ENCODE assay signal across 8 cellular contexts in the genomic region with DNA sequence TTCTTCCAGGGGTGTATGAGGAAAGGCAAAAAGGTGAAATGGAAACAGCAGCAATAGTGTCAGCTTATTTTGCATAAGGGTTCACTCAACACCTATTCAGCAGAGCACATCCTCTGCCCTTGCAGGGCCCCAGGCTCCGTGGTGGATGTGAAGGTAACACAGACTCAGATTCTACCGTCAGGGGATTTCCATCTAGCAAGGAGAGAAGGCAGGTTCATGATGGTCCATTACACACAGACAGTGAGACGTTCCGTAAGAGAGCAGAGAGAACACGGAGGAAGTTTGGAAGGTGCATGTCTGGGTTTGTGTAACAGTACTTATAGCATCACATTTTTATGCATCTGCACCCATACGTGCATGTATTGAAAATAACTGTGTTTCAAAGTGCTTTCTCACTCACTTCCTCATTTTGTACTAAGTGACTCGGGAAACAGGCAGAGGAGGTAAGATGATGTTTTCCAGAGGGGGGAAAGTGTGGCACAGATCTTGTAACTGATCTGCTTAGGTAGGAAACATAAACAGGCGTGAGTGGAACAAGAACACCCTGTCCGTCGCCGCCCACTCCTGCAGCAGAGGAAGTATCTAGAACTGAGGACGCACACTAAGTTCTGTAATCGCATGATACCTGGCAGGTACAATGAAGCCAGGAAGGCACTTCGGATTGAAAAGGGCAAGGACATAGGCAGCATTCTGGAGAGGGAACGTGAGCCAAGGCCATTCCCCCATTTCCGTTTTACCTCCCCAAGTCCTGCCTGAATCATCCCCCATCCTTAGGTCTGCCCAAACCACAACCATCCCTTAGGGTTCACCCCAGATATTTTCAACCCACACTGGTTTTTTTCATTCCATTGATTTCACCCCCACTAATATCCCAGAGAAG. TPM values are rescaled to one million over a fixed set of nuclear protein-coding genes. Genes with fewer than 3 reads are reported as not detected.
A peak's percentile ranks its signal among the peaks of the same experiment; 100 is the strongest.
DNase-seq lines count a peak whose midpoint lies in the region; ATAC-seq and TF ChIP-seq lines count a peak whose summit lies in the region.

No MANE protein-coding gene starts in this region.

- peaks cover 8% of the 10 kb centered on the region for H3K4me1 Mint-ChIP-seq in glutamatergic neuron (ENCODE audit: low read depth, unreplicated experiment)
- H3K4me1 Mint-ChIP-seq in stimulated activated naive B cell treated with anti-CD40 and anti-IgM and Interleukin-4, amounts not matched to agents 10 μg/mL and 1 μg/mL and 100 μg/mL, for 72 hours, result peaks cover 17 to 19% of the 10 kb centered on the region in 2 donors

- H3K36me3 Mint-ChIP-seq in glutamatergic neuron (ENCODE audit: unreplicated experiment), result no peaks in the 10 kb centered on the region
- H3K36me3 Mint-ChIP-seq in stimulated activated naive B cell treated with anti-CD40 and anti-IgM and Interleukin-4, amounts not matched to agents 10 μg/mL and 1 μg/mL and 100 μg/mL, for 72 hours, result no peaks in the 10 kb centered on the region

- peaks cover 6% of the 10 kb centered on the region for H3K9me3 Mint-ChIP-seq in glutamatergic neuron (ENCODE audit: unreplicated experiment)
- peaks cover 7 to 9% of the 10 kb centered on the region in 2 donors for H3K9me3 Mint-ChIP-seq in stimulated activated naive B cell treated with anti-CD40 and anti-IgM and Interleukin-4, amounts not matched to agents 10 μg/mL and 1 μg/mL and 100 μg/mL, for 72 hours

- no peak for TF ChIP-seq CTCF in glutamatergic neuron (IDR thresholded peaks at IDR 0.05; ENCODE audit: partially characterized antibody, unreplicated experiment)

- peak overlapping the region; percentile 44 for H3K27ac Mint-ChIP-seq in glutamatergic neuron (ENCODE audit: unreplicated experiment)
- H3K27ac Mint-ChIP-seq in stimulated activated naive B cell treated with anti-CD40 and anti-IgM and Interleukin-4, amounts not matched to agents 10 μg/mL and 1 μg/mL and 100 μg/mL, for 72 hours, result peak overlapping the region; percentile 74

- peak overlapping the region; percentile 90 for H3K4me3 Mint-ChIP-seq in glutamatergic neuron (ENCODE audit: unreplicated experiment)
- H3K4me3 Mint-ChIP-seq in stimulated activated naive B cell treated with anti-CD40 and anti-IgM and Interleukin-4, amounts not matched to agents 10 μg/mL and 1 μg/mL and 100 μg/mL, for 72 hours, result peak overlapping the region; percentile 50 to 63

- ATAC-seq in GM18858 (IDR thresholded peaks at IDR 0.05; ENCODE audit: unreplicated experiment), result peak; percentile 82
- peak; percentile 80 for ATAC-seq in HG02970 (IDR thresholded peaks at IDR 0.05; ENCODE audit: low FRiP score, unreplicated experiment)
- ATAC-seq in stimulated activated naive B cell treated with anti-CD40 and anti-IgM and Interleukin-4, amounts not matched to agents 10 μg/mL and 1 μg/mL and 100 μg/mL, for 72 hours (replicated peaks), result peak; percentile 90 to 93

- H3K27me3 Mint-ChIP-seq in glutamatergic neuron (ENCODE audit: unreplicated experiment), result peaks cover 1% of the 10 kb centered on the region
- peaks cover 49 to 57% of the 10 kb centered on the region in 2 donors for H3K27me3 Mint-ChIP-seq in stimulated activated naive B cell treated with anti-CD40 and anti-IgM and Interleukin-4, amounts not matched to agents 10 μg/mL and 1 μg/mL and 100 μg/mL, for 72 hours

- DNase-seq in AG20443 (ENCODE audit: low spot score) (peak; percentile 16), SKM-1 (lab: John Stamatoyannopoulos, UW; ENCODE audit: unreplicated experiment) (peak; percentile 25), glutamatergic neuron (no peak), NCI-H187 (lab: John Stamatoyannopoulos, UW) (no peak), ureter (ENCODE audit: low spot score) (no peak)
- DNase-seq in stimulated activated naive B cell treated with anti-CD40 and anti-IgM and Interleukin-4, amounts not matched to agents 10 μg/mL and 1 μg/mL and 100 μg/mL, for 72 hours, result peak; percentile 56

RNA-seq across cellular contexts. Expression of a gene that starts 1.0 kb away (rescaled TPM):
- 1.3 TPM for total RNA-seq in glutamatergic neuron (ENCODE audit: unreplicated experiment)
- 0.73 TPM for total RNA-seq in ureter

Comparison
In these comparisons a context has a peak if more than half of its experiments do, and no peak if none do; other contexts are left out.
1. DNase-seq: peak in AG20443 (single experiment), SKM-1 (single experiment) and stimulated activated naive B cell treated with anti-CD40 and anti-IgM and Interleukin-4, amounts not matched to agents 10 μg/mL and 1 μg/mL and 100 μg/mL, for 72 hours (single experiment); none in glutamatergic neuron (single experiment), NCI-H187 (0 of 2) and ureter (single experiment).
2. Peak in every context shown above with its lines, with median percentiles within 50 percentile points of each other: ATAC-seq.